ENCODE assay signal across 9 cellular contexts in genomic region chr1:206001476-206001888, GRCh38. TPM values are rescaled to one million over a fixed set of nuclear protein-coding genes. Genes with fewer than 3 reads are reported as not detected.
DNase-seq lines count a peak whose midpoint lies in the region; ATAC-seq and TF ChIP-seq lines count a peak whose summit lies in the region.
"Had no signal": no experiment of that assay in that cellular context is flagged by ENCODE, and none has a peak within 500 bp of the region (broad histone marks: within the 10 kb centered on the region; RNA-seq: fewer than 3 reads in every experiment).

No MANE protein-coding gene starts in this region.

- H3K9me3 ChIP-seq in WERI-Rb-1 (ENCODE audit: severe bottlenecking): peaks cover 3% of the 10 kb centered on the region
- no peaks in the 10 kb centered on the region for H3K9me3 ChIP-seq in gastrocnemius medialis

- TF ChIP-seq CTCF in WERI-Rb-1 (IDR thresholded peaks at IDR 0.05; ENCODE audit: low read depth, low read length) (no peak), foreskin fibroblast (IDR thresholded peaks at IDR 0.05; ENCODE audit: low read depth, low read length) (no peak), gastrocnemius medialis (IDR thresholded peaks at IDR 0.05 in 4 of 5, conservative IDR thresholded peaks at IDR 0.05 in 1 of 5) (no peak)

- H3K4me3 ChIP-seq in WERI-Rb-1 (ENCODE audit: low read depth, low read length): no peak overlapping the region
- peak overlapping the region; percentile 53 to 66 for H3K4me3 ChIP-seq in foreskin fibroblast (ENCODE audit: low read depth in 1 of 2, low read length in 2 of 2)
- H3K4me3 ChIP-seq in gastrocnemius medialis: no peak overlapping the region

- no peak for TF ChIP-seq POLR2A in gastrocnemius medialis (IDR thresholded peaks at IDR 0.05)

- intact Hi-C loops in gastrocnemius medialis (cut with DNase I; ENCODE audit: low total_unique reads): no loop called here

- H3K27ac ChIP-seq in WERI-Rb-1: no peak overlapping the region
- peak overlapping the region; percentile 16 to 77 (median 43) for H3K27ac ChIP-seq in gastrocnemius medialis

- no peaks in the 10 kb centered on the region for H3K27me3 ChIP-seq in WERI-Rb-1 (ENCODE audit: insufficient read depth, low read depth, severe bottlenecking)
- H3K27me3 ChIP-seq in gastrocnemius medialis: no peaks in the 10 kb centered on the region

- ATAC-seq in activated CD4-positive, CD25-positive, alpha-beta regulatory T cell treated with anti-CD3 and anti-CD28 coated beads, Interleukin-2, amount 50 U/mL, for 24 hours: peak; percentile 53 to 71
- peak; percentile 49 to 56 for ATAC-seq in gastrocnemius medialis
- ATAC-seq in GM18907 (IDR thresholded peaks at IDR 0.05; ENCODE audit: unreplicated experiment): no peak

- DNase-seq in activated CD4-positive, CD25-positive, alpha-beta regulatory T cell treated with anti-CD3 and anti-CD28 coated beads, Interleukin-2, amount 50 U/mL, for 72 hours: no peak
- DNase-seq in WERI-Rb-1 (peak; percentile 18), foreskin fibroblast (peak; percentile 88 to 94), gastrocnemius medialis (no peak), ureter (ENCODE audit: low spot score) (no peak), NCI-H2081 treated with DMSO at 0.1 percent for 48 hours (lab: John Stamatoyannopoulos, UW) (no peak)

- H3K36me3 ChIP-seq in WERI-Rb-1 (no peaks in the 10 kb centered on the region), gastrocnemius medialis (no peaks in the 10 kb centered on the region)

- H3K4me1 ChIP-seq in gastrocnemius medialis: peaks cover 41 to 42% of the 10 kb centered on the region in 2 donors

- in situ Hi-C loops in gastrocnemius medialis (cut with MboI; ENCODE audit: low sequenced_read_pairs in 4 of 4): no loop called here

RNA-seq across cellular contexts. Expression of gene RAB7B, which starts 1.7 kb away (rescaled TPM):
- total RNA-seq in gastrocnemius medialis (under 1 TPM in 3 of 4 donors, not detected in 1; 0.15 to 0.62 (median 0.33) TPM), ureter (11.7 TPM)

RNA-seq across cellular contexts. Expression of gene CTSE, which starts 22.2 kb away (rescaled TPM):
- total RNA-seq in gastrocnemius medialis (not detected), ureter (25.3 TPM)

RNA-seq across cellular contexts. Expression of gene RHEX, which starts 51.5 kb away (rescaled TPM):
- total RNA-seq in gastrocnemius medialis (not detected), ureter (27.1 TPM)
- total RNA-seq: pulmonary artery endothelial cell had no signal

RNA-seq across cellular contexts. Expression of gene SLC26A9, which starts 58.2 kb away (rescaled TPM):
- total RNA-seq in gastrocnemius medialis: under 1 TPM; 0.10 to 0.32 (median 0.26) TPM
- 0.13 TPM for total RNA-seq in ureter
- total RNA-seq: pulmonary artery endothelial cell had no signal

Comparison
In these comparisons a context has a peak if more than half of its experiments do, and no peak if none do; other contexts are left out.
1. DNase-seq: peak in WERI-Rb-1 (single experiment) and foreskin fibroblast (2 of 2); none in activated CD4-positive, CD25-positive, alpha-beta regulatory T cell treated with anti-CD3 and anti-CD28 coated beads, Interleukin-2, amount 50 U/mL, for 72 hours (single experiment), gastrocnemius medialis (0 of 2), ureter (single experiment) and NCI-H2081 treated with DMSO at 0.1 percent for 48 hours (single experiment).
2. H3K4me3 ChIP-seq: peak in foreskin fibroblast (2 of 2); none in WERI-Rb-1 (single experiment) and gastrocnemius medialis (0 of 4).
3. RNA of gene CTSE, which starts 22.2 kb away (total RNA-seq): 25.3 TPM in ureter (single experiment); not detected in gastrocnemius medialis; every median in the first group is over 10 times any median in the second.
4. RNA of gene RHEX, which starts 51.5 kb away (total RNA-seq): 27.1 TPM in ureter (single experiment); not detected in gastrocnemius medialis; every median in the first group is over 10 times any median in the second.